Comparison of ENCODE assay signal across 8 cellular contexts in genomic region chr2:191677646-191678436, GRCh38. TPM values are rescaled to one million over a fixed set of nuclear protein-coding genes. Genes with fewer than 3 reads are reported as not detected.
A peak's percentile ranks its signal among the peaks of the same experiment; 100 is the strongest.
DNase-seq lines count a peak whose midpoint lies in the region; ATAC-seq and TF ChIP-seq lines count a peak whose summit lies in the region.

A gene with protein sequence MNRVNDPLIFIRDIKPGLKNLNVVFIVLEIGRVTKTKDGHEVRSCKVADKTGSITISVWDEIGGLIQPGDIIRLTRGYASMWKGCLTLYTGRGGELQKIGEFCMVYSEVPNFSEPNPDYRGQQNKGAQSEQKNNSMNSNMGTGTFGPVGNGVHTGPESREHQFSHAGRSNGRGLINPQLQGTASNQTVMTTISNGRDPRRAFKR (plus strand): TSS chr2:191678136. CDS start chr2:191678615, 479 bp downstream.

- H3K27ac ChIP-seq in adrenal gland (peak within 1 kb of the TSS; percentile 89 to 97 (median 92)), heart left ventricle (peak within 1 kb of the TSS; percentile 82 to 99 (median 92))

- TF ChIP-seq CTCF in adrenal gland (IDR thresholded peaks at IDR 0.05) (no peak), heart left ventricle (IDR thresholded peaks at IDR 0.05) (no peak), type B pancreatic cell (conservative IDR thresholded peaks at IDR 0.05) (no peak)

- 0% methylated on average over 33 to 66 of the region's 66 CpGs for WGBS in adrenal gland, 4 donors
- 0 to 1% (median 0%) methylated on average over 62 to 66 of the region's 66 CpGs for WGBS in heart left ventricle, 4 donors

- peaks cover 0 to 16% of the 10 kb centered on the region in 2 donors for H3K4me1 ChIP-seq in adrenal gland (replicated peaks in 1 of 2)
- peaks cover 0 to 68% (median 5%) of the 10 kb centered on the region in 12 donors for H3K4me1 ChIP-seq in heart left ventricle

- H3K27me3 ChIP-seq in adrenal gland (no peaks in the 10 kb centered on the region), heart left ventricle (no peaks in the 10 kb centered on the region)

- no peaks in the 10 kb centered on the region for H3K9me3 ChIP-seq in adrenal gland (replicated peaks in 1 of 3)
- H3K9me3 ChIP-seq in heart left ventricle: no peaks in the 10 kb centered on the region

- DNase-seq in NCI-H1694 (lab: John Stamatoyannopoulos, UW) (peak; percentile 95), adrenal gland (peak; percentile 98 to 99 (median 98)), heart left ventricle (peak; percentile 99 to 100 (median 99)), posterior cingulate gyrus (peak; percentile 93 to 100 (median 98)), type B pancreatic cell (ENCODE audit: extremely low spot score, unreplicated experiment) (peak; percentile 97)

- H3K4me1 Mint-ChIP-seq in type B pancreatic cell (ENCODE audit: unreplicated experiment): peaks cover 30% of the 10 kb centered on the region

- peak within 1 kb of the TSS; percentile 99 for H3K27ac Mint-ChIP-seq in type B pancreatic cell

- H3K27me3 Mint-ChIP-seq in type B pancreatic cell: no peaks in the 10 kb centered on the region

- TF ChIP-seq POLR2A in GM15510 (IDR thresholded peaks at IDR 0.05; ENCODE audit: borderline replicate concordance, extremely low read depth, insufficient read length): peak; percentile 100
- TF ChIP-seq POLR2A in adrenal gland (IDR thresholded peaks at IDR 0.05): peak; percentile 97 to 100
- TF ChIP-seq POLR2A in heart left ventricle (IDR thresholded peaks at IDR 0.05): peak; percentile 84 to 99

- H3K36me3 ChIP-seq in adrenal gland (replicated peaks in 1 of 2) (no peaks in the 10 kb centered on the region), heart left ventricle (peaks cover 0 to 13% (median 0%) of the 10 kb centered on the region in 9 donors)

- peak within 1 kb of the TSS; percentile 48 to 63 (median 55) for H3K4me3 ChIP-seq in adrenal gland
- peak within 1 kb of the TSS; percentile 50 to 84 (median 69) for H3K4me3 ChIP-seq in heart left ventricle

- ATAC-seq in HG02884 (IDR thresholded peaks at IDR 0.05; ENCODE audit: unreplicated experiment) (peak; percentile 51), heart left ventricle (peak; percentile 98 to 100 (median 99))

- H3K36me3 Mint-ChIP-seq in type B pancreatic cell: peaks cover 6% of the 10 kb centered on the region

- intact Hi-C loops in T-helper 1 cell treated with Interleukin-12 subunit alpha and Interleukin-12 subunit beta and Interleukin-4 antibody, amounts not matched to agents 30 ng/mL and 1 ng/mL, for 36 hours (cut with micrococcal nuclease): loop anchor here (1.0 to 10.0 kb wide), 11 partner anchors 53 to 1896 kb away; partner anchors contain the start of genes GLS, NAB1, NEMP2 and ORMDL1
- intact Hi-C loops in adrenal gland (cut with DNase I): no loop called here
- intact Hi-C loops in heart left ventricle (cut with DNase I): loop anchor here in 1 of 10 donors (5.0 kb wide), 1 partner anchor 111 kb away; no protein-coding TSS in a partner anchor
- intact Hi-C loops in posterior cingulate gyrus (cut with DNase I): no loop called here

- peak within 1 kb of the TSS; percentile 95 for H3K4me3 Mint-ChIP-seq in type B pancreatic cell

- H3K9me3 Mint-ChIP-seq in type B pancreatic cell: no peaks in the 10 kb centered on the region

RNA-seq across cellular contexts. Expression of the gene that starts here (rescaled TPM):
- total RNA-seq in T-helper 1 cell treated with Interleukin-12 subunit alpha and Interleukin-12 subunit beta and Interleukin-4 antibody, amounts not matched to agents 30 ng/mL and 1 ng/mL, for 36 hours: 82.4 and 88.7 TPM in 2 replicates
- total RNA-seq in adrenal gland: 10 to 100 TPM in 6 of 8 donors, 1 to 10 TPM in 2; 2.5 to 39.9 (median 20.5) TPM
- polyA plus RNA-seq in adrenal gland: 10 to 100 TPM; 10.2 to 13.4 (median 10.3) TPM
- total RNA-seq in heart left ventricle: 10 to 100 TPM in 2 of 9 donors, 1 to 10 TPM in 7; 1.5 to 36.3 (median 3.3) TPM
- polyA plus RNA-seq in heart left ventricle: 1 to 10 TPM; 1.6 to 4.5 TPM
- total RNA-seq in type B pancreatic cell (ENCODE audit: low replicate concordance): 15.3 and 22.5 TPM in 2 replicates

Comparison
In these comparisons a context has a peak if more than half of its experiments do, and no peak if none do; other contexts are left out.
1. Peak in every context shown above with its lines: DNase-seq, ATAC-seq, H3K4me3 ChIP-seq and H3K27ac ChIP-seq.